ENCODE assay signal across 8 cellular contexts in the genomic region with DNA sequence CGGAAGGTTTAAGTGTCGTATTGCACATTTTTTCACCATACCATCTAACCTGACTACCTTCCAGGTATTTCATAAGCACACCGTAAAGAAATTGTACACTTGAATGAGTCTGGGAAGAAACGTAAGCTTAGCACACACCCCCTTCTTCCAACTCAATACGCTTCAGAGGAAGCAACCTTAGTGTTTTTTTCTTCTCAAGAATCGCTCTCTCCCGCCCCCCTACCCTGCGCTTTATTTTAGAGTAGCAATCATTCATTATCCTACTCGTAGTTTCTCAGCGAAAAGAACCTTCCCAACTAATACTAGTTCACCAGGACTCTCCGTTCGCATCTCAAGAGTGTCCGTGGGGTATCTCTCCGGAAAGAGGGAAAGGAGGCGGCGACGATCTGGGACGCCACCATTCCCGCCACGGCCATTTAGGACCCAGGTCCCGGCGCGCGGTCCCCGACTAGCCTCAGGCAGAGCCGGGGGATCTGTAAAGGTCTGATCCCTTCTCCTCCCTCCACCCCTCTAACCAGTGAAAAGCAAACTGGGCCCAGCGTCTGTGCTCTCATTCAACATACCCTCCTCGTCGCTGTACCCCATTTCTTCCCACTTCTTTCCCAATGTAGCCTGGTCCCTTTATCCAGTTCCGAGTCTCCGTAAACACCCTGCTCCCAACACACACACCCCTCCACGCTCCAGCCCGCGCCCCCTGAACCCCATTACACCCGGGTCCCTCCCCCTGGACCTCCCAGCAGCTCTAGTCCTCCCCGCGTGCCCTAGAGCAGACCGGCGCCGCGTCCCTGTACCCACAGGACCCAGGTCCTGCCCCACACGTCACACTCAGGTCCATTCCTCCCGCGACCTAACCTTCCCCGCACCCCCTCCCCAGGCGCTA. TPM values are rescaled to one million over a fixed set of nuclear protein-coding genes. Genes with fewer than 3 reads are reported as not detected.
A peak's percentile ranks its signal among the peaks of the same experiment; 100 is the strongest.
DNase-seq lines count a peak whose midpoint lies in the region; ATAC-seq and TF ChIP-seq lines count a peak whose summit lies in the region.

No MANE protein-coding gene starts in this region.

- peak; percentile 65 for ATAC-seq in CD8-positive, alpha-beta T cell
- ATAC-seq in GM19023 (IDR thresholded peaks at IDR 0.05; ENCODE audit: unreplicated experiment) (peak; percentile 49), HG03196 (IDR thresholded peaks at IDR 0.05; ENCODE audit: unreplicated experiment) (peak; percentile 12), GM21825 (IDR thresholded peaks at IDR 0.05; ENCODE audit: unreplicated experiment) (no peak)

- H3K9me3 Mint-ChIP-seq in CD8-positive, alpha-beta T cell, result no peaks in the 10 kb centered on the region

- POLR2A ChIA-PET in CD8-positive, alpha-beta T cell (lab: Charles Lee), result interaction anchor here (0.7 to 1.4 kb wide), 6 partner anchors 34 to 212 kb away, joined by 3 to 6 read pairs (median 4); partner anchors contain the start of genes ANXA7 and USP54
- POLR2A ChIA-PET in RWPE1 (lab: Yijun Ruan, JAX; ENCODE audit: low non-redundant PET), result interaction anchor here (0.5 kb wide), 1 partner anchor 27 kb away, joined by 7 read pairs; no protein-coding TSS in a partner anchor

- no peak for TF ChIP-seq POLR2A in testis (IDR thresholded peaks at IDR 0.05)

- no peaks in the 10 kb centered on the region for H3K36me3 ChIP-seq in CD8-positive, alpha-beta T cell (ENCODE audit: insufficient read depth, low read length)
- H3K36me3 ChIP-seq in effector memory CD4-positive, alpha-beta T cell (ENCODE audit: control insufficient read depth, insufficient read depth, low read length), result no peaks in the 10 kb centered on the region
- H3K36me3 ChIP-seq in testis (ENCODE audit: low read depth, missing control alignments), result no peaks in the 10 kb centered on the region

- H3K4me3 ChIP-seq in CD8-positive, alpha-beta T cell (ENCODE audit: low read depth, low read length), result peak overlapping the region; percentile 90
- peak overlapping the region; percentile 86 for H3K4me3 ChIP-seq in effector memory CD4-positive, alpha-beta T cell (ENCODE audit: insufficient read depth, low read depth, low read length, poor library complexity, severe bottlenecking)
- peak overlapping the region; percentile 80 to 87 for H3K4me3 ChIP-seq in testis

- H3K4me1 Mint-ChIP-seq in CD8-positive, alpha-beta T cell (ENCODE audit: low read depth), result peaks cover 21% of the 10 kb centered on the region

- H3K27ac ChIP-seq in CD8-positive, alpha-beta T cell (ENCODE audit: low read depth, low read length), result peak overlapping the region; percentile 86
- peak overlapping the region; percentile 80 for H3K27ac ChIP-seq in RWPE1
- H3K27ac ChIP-seq in effector memory CD4-positive, alpha-beta T cell (ENCODE audit: insufficient read depth, low read length, poor library complexity, severe bottlenecking), result peak overlapping the region; percentile 79
- peak overlapping the region; percentile 77 to 90 for H3K27ac ChIP-seq in testis

- TF ChIP-seq CTCF in CD8-positive, alpha-beta T cell (IDR thresholded peaks at IDR 0.05), result no peak
- TF ChIP-seq CTCF in RWPE1 (conservative IDR thresholded peaks at IDR 0.05; ENCODE audit: low read depth) (no peak), testis (IDR thresholded peaks at IDR 0.05) (no peak)

- H3K27me3 Mint-ChIP-seq in CD8-positive, alpha-beta T cell (ENCODE audit: low read depth), result no peaks in the 10 kb centered on the region

- peak overlapping the region; percentile 95 for H3K4me3 Mint-ChIP-seq in CD8-positive, alpha-beta T cell

- CTCF ChIA-PET in CD8-positive, alpha-beta T cell (lab: Charles Lee), result interaction anchor here (1.6 kb wide), 2 partner anchors 19 to 23 kb away, joined by 3 to 6 read pairs; no protein-coding TSS in a partner anchor
- CTCF ChIA-PET in RWPE1 (lab: Yijun Ruan, JAX), result interaction anchor here (0.5 to 0.6 kb wide), 2 partner anchors 9 to 34 kb away, joined by 3 to 5 read pairs; no protein-coding TSS in a partner anchor

- no peaks in the 10 kb centered on the region for H3K9me3 ChIP-seq in CD8-positive, alpha-beta T cell (ENCODE audit: low read length)
- no peaks in the 10 kb centered on the region for H3K9me3 ChIP-seq in effector memory CD4-positive, alpha-beta T cell (ENCODE audit: control insufficient read depth, low read length)
- no peaks in the 10 kb centered on the region for H3K9me3 ChIP-seq in testis

- 0% methylated on average over 45 to 46 of the region's 46 CpGs for WGBS in testis, 2 donors

- peaks cover 10% of the 10 kb centered on the region for H3K36me3 Mint-ChIP-seq in CD8-positive, alpha-beta T cell

- peak overlapping the region; percentile 98 for H3K27ac Mint-ChIP-seq in CD8-positive, alpha-beta T cell

- H3K4me1 ChIP-seq in CD8-positive, alpha-beta T cell (ENCODE audit: insufficient read depth, low read length), result peaks cover 16% of the 10 kb centered on the region
- peaks cover 13% of the 10 kb centered on the region for H3K4me1 ChIP-seq in effector memory CD4-positive, alpha-beta T cell (ENCODE audit: control insufficient read depth, insufficient read depth, low read length, poor library complexity, severe bottlenecking)
- H3K4me1 ChIP-seq in testis, result no peaks in the 10 kb centered on the region

- H3K27me3 ChIP-seq in CD8-positive, alpha-beta T cell (ENCODE audit: insufficient read depth, low read length), result no peaks in the 10 kb centered on the region
- H3K27me3 ChIP-seq in effector memory CD4-positive, alpha-beta T cell (replicated peaks; ENCODE audit: control insufficient read depth, insufficient read depth, low read length, poor library complexity, severe bottlenecking), result no peaks in the 10 kb centered on the region
- no peaks in the 10 kb centered on the region for H3K27me3 ChIP-seq in testis

- DNase-seq in CD8-positive, alpha-beta T cell, result peak in 1 of 7 experiments; percentile 5
- DNase-seq in RWPE1 (ENCODE audit: low spot score) (peak; percentile 69), lung microvascular endothelial cell (ENCODE audit: low read depth in 2 of 2) (peak; percentile 16 to 39), testis (peak; percentile 45)
- DNase-seq in effector memory CD4-positive, alpha-beta T cell, result peak in 1 of 3 donors; percentile 5

- intact Hi-C loops in CD8-positive, alpha-beta T cell (cut with DNase I, micrococcal nuclease), result loop anchor here (1.0 to 10.0 kb wide), 12 partner anchors 117 to 1202 kb away; partner anchors contain the start of genes ECD (in 2 of the 2), FAM149B1 (in 2 of the 2), SEC24C (in 2 of the 2) and ANXA7 (in 1 of the 2)
- intact Hi-C loops in testis (cut with DNase I; ENCODE audit: low total_unique reads), result no loop called here

RNA-seq across cellular contexts. Expression of gene MYOZ1, which starts 16.0 kb away (rescaled TPM):
- not detected for total RNA-seq in CD8-positive, alpha-beta T cell
- total RNA-seq in lung microvascular endothelial cell (not detected in 2 replicates), testis (1 to 10 TPM; 2.4 to 3.2 TPM)
- 10.5 TPM for polyA plus RNA-seq in testis (ENCODE audit: insufficient read depth, low read depth, low replicate concordance)

RNA-seq across cellular contexts. Expression of gene SYNPO2L, which starts 30.6 kb away (rescaled TPM):
- not detected for total RNA-seq in CD8-positive, alpha-beta T cell
- total RNA-seq in lung microvascular endothelial cell (not detected in 2 replicates), testis (under 1 TPM; 0.31 TPM)
- polyA plus RNA-seq in testis (ENCODE audit: insufficient read depth, low read depth, low replicate concordance), result 2.3 TPM

RNA-seq across cellular contexts. Expression of gene USP54, which starts 34.1 kb away (rescaled TPM):
- 1 to 10 TPM; 2.0 to 2.9 TPM for total RNA-seq in CD8-positive, alpha-beta T cell
- total RNA-seq in lung microvascular endothelial cell (3.4 and 7.2 TPM in 2 replicates), testis (10 to 100 TPM; 61.3 to 77.9 TPM)
- 40.7 TPM for polyA plus RNA-seq in testis (ENCODE audit: insufficient read depth, low read depth, low replicate concordance)
